17 cellular contexts compared by ENCODE assay signal in the genomic region with DNA sequence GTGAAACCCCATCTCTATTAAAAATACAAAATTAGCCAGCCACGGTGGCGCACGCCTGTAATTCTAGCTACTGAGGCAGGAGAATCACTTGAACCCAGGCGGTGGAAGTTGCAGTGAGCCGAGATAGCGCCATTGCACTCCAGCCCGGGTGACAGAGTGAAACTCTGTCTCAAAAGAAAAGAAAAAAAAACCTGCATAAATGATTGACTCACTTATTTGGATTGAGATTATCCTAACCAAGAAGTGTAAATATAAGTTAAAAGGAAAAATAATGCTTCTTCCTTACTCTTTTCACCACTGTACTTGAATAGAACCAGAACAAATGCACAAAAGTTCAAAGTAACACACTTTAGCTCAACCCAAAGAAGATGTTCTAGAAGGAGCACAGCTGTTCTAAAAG. TPM values are rescaled to one million over a fixed set of nuclear protein-coding genes. Genes with fewer than 3 reads are reported as not detected.
DNase-seq lines count a peak whose midpoint lies in the region; ATAC-seq and TF ChIP-seq lines count a peak whose summit lies in the region.
"Had no signal": no experiment of that assay in that cellular context is flagged by ENCODE, and none has a peak within 500 bp of the region (broad histone marks: within the 10 kb centered on the region; RNA-seq: fewer than 3 reads in every experiment).

No MANE protein-coding gene starts in this region.

- no peaks in the 10 kb centered on the region for H3K27me3 ChIP-seq in body of pancreas
- H3K27me3 ChIP-seq in neutrophil, result no peaks in the 10 kb centered on the region
- no peaks in the 10 kb centered on the region for H3K27me3 ChIP-seq in prostate gland (replicated peaks; ENCODE audit: insufficient read depth)
- H3K27me3 ChIP-seq: BLaER1 had no signal

- peak; percentile 45 for DNase-seq in DMS53 (lab: John Stamatoyannopoulos, UW)
- no peak for DNase-seq in body of pancreas
- DNase-seq in prostate gland (ENCODE audit: low spot score), result no peak
- no peak for DNase-seq in HT-29 (ENCODE audit: low spot score)
- DNase-seq in HUDEP-2 (lab: John Stamatoyannopoulos, UW; ENCODE audit: unreplicated experiment in 76 of 76), result no peak
- no peak for DNase-seq in NCI-H69 (lab: John Stamatoyannopoulos, UW)
- DNase-seq in SIG-M5 treated with dmso at 0.1 percent for 504 hours (lab: John Stamatoyannopoulos, UW; ENCODE audit: unreplicated experiment), result no peak
- DNase-seq: 8988T; AML-193; CD8-positive, alpha-beta memory T cell; DMS79; H7 had no signal

- H3K4me3 ChIP-seq in body of pancreas (no peak overlapping the region), neutrophil (ENCODE audit: low read depth in 1 of 2, low read length in 1 of 2) (no peak overlapping the region), prostate gland (no peak overlapping the region)
- H3K4me3 ChIP-seq: BLaER1, GM12878, GM23338 had no signal

- intact Hi-C loops in body of pancreas (cut with DNase I) (no loop called here), prostate gland (cut with DNase I) (no loop called here)

- H3K9me3 ChIP-seq in body of pancreas, result peaks cover 0 to 3% (median 0%) of the 10 kb centered on the region in 3 donors
- no peaks in the 10 kb centered on the region for H3K9me3 ChIP-seq in neutrophil
- no peaks in the 10 kb centered on the region for H3K9me3 ChIP-seq in prostate gland
- H3K9me3 ChIP-seq: BLaER1 had no signal

- peak; percentile 30 for ATAC-seq in body of pancreas
- ATAC-seq: GM12878, GM23338 had no signal

- no peak for TF ChIP-seq POLR2A in body of pancreas (IDR thresholded peaks at IDR 0.05)
- no peak for TF ChIP-seq POLR2A in prostate gland (IDR thresholded peaks at IDR 0.05)

- TF ChIP-seq CTCF in body of pancreas (IDR thresholded peaks at IDR 0.05), result no peak
- TF ChIP-seq CTCF in neutrophil (IDR thresholded peaks at IDR 0.05), result no peak
- no peak for TF ChIP-seq CTCF in prostate gland (IDR thresholded peaks at IDR 0.05)

- H3K36me3 ChIP-seq in body of pancreas (replicated peaks in 1 of 2; ENCODE audit: insufficient read depth in 1 of 2, low read depth in 2 of 2) (no peaks in the 10 kb centered on the region), neutrophil (peaks cover 79% of the 10 kb centered on the region), prostate gland (no peaks in the 10 kb centered on the region)

- peak overlapping the region in 2 of 4 donors; percentile 50 to 57 for H3K27ac ChIP-seq in body of pancreas
- peak overlapping the region; percentile 18 for H3K27ac ChIP-seq in neutrophil
- peak overlapping the region; percentile 19 to 39 for H3K27ac ChIP-seq in prostate gland
- H3K27ac ChIP-seq: BLaER1, HL-60 had no signal

- peaks cover 73% of the 10 kb centered on the region for H3K4me1 ChIP-seq in body of pancreas
- peaks cover 7 to 14% of the 10 kb centered on the region in 2 experiments for H3K4me1 ChIP-seq in neutrophil (ENCODE audit: control insufficient read depth in 1 of 2, insufficient read depth in 1 of 2, low read depth in 1 of 2, low read length in 1 of 2)
- no peaks in the 10 kb centered on the region for H3K4me1 ChIP-seq in prostate gland (replicated peaks)
- H3K4me1 ChIP-seq: BLaER1 had no signal

- 60 to 62% methylated on average over 7 of the region's 7 CpGs for WGBS in body of pancreas, 2 donors
- WGBS in prostate gland, result 86% methylated on average over 7 of the region's 7 CpGs

RNA-seq across cellular contexts. Expression of gene MTHFS, which starts 9.8 kb away (rescaled TPM):
- 10 to 100 TPM; 26.5 to 29.3 TPM for total RNA-seq in body of pancreas
- total RNA-seq in prostate gland, result 10 to 100 TPM; 28.7 to 55.1 TPM
- 34.1 and 37.1 TPM in 2 replicates for total RNA-seq in HT-29 (2014; rRNA removed; shearing (Covaris generic))
